2 cellular contexts compared by ENCODE assay signal in the genomic region with DNA sequence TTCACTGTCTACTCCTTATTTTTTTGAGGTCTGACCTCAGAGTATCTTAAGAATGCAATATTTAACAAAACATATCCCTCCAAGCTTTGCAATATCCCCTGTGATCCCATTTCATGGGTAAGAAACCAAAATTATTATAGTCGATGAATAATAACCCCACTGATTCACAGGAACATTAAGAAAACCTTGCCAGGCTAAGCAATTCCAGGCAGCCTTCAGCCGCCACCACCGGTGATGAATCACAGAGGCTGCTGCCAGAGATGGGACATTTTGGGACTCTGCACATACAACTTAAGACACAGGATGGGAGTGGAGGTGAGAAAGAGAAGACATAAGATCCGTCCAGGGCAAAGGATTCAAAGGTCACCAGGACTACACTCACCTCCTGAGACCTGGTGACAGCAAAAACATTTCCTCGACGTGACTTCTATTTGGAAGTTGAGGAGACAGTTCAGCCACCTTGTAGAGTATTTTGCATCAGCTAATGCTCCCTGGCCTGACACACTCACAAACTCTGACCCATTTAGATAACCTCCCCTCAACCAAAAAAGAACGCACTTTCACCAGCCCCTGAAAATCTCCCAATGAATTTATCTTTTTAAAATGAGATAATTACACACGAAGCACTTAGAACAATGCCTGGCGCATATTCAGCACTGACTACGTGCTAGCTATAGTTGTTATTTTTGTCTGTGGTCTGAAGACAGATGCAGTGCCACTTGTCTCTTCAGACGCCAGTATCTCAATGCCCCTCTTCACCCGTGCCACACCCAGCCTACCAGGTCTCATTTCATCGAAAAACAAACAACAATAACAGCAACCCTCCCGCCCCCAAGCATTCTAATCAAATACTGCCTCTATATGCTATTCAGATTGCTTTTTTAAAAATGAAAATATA.
TF ChIP-seq lines count a peak whose summit lies in the region.

No MANE protein-coding gene starts in this region.

TF ChIP-seq in GM23338, 12 proteins besides CTCF, POLR2A, EP300 and RAD21 (continues in another document):
- TF ChIP-seq REST (IDR thresholded peaks at IDR 0.05; ENCODE audit: unreplicated experiment) (no peak), EZH2 (IDR thresholded peaks at IDR 0.05; ENCODE audit: low read depth, unreplicated experiment) (no peak), CREB1 (CRISPR knock-in tag; IDR thresholded peaks at IDR 0.05; ENCODE audit: low read depth) (no peak), POLR2AphosphoS5 (IDR thresholded peaks at IDR 0.05; ENCODE audit: low read depth) (no peak), EZH2phosphoT487 (IDR thresholded peaks at IDR 0.05; ENCODE audit: unreplicated experiment) (no peak), ZNF114 (CRISPR knock-in tag; IDR thresholded peaks at IDR 0.05) (no peak)
- TF ChIP-seq, protein P1, sequence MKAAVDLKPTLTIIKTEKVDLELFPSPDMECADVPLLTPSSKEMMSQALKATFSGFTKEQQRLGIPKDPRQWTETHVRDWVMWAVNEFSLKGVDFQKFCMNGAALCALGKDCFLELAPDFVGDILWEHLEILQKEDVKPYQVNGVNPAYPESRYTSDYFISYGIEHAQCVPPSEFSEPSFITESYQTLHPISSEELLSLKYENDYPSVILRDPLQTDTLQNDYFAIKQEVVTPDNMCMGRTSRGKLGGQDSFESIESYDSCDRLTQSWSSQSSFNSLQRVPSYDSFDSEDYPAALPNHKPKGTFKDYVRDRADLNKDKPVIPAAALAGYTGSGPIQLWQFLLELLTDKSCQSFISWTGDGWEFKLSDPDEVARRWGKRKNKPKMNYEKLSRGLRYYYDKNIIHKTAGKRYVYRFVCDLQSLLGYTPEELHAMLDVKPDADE (IDR thresholded peaks at IDR 0.05), result no peak

TF ChIP-seq in SK-N-SH treated with all-trans-retinoic acid at 6 μM for 48 hours, 23 proteins besides CTCF, POLR2A, EP300 and RAD21 (continued from another document):
- TF ChIP-seq, protein P2, sequence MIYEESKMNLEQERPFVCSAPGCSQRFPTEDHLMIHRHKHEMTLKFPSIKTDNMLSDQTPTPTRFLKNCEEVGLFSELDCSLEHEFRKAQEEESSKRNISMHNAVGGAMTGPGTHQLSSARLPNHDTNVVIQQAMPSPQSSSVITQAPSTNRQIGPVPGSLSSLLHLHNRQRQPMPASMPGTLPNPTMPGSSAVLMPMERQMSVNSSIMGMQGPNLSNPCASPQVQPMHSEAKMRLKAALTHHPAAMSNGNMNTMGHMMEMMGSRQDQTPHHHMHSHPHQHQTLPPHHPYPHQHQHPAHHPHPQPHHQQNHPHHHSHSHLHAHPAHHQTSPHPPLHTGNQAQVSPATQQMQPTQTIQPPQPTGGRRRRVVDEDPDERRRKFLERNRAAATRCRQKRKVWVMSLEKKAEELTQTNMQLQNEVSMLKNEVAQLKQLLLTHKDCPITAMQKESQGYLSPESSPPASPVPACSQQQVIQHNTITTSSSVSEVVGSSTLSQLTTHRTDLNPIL (CRISPR knock-in tag; IDR thresholded peaks at IDR 0.05; ENCODE audit: low read depth), result no peak
- no peak for TF ChIP-seq BACH2 (CRISPR knock-in tag; IDR thresholded peaks at IDR 0.05; ENCODE audit: borderline replicate concordance)
- TF ChIP-seq TOX (CRISPR knock-in tag; IDR thresholded peaks at IDR 0.05; ENCODE audit: borderline replicate concordance), result no peak
- no peak for TF ChIP-seq ZNF70 (CRISPR knock-in tag; IDR thresholded peaks at IDR 0.05)
